Comparison of ENCODE assay signal across 17 cellular contexts in the genomic region with DNA sequence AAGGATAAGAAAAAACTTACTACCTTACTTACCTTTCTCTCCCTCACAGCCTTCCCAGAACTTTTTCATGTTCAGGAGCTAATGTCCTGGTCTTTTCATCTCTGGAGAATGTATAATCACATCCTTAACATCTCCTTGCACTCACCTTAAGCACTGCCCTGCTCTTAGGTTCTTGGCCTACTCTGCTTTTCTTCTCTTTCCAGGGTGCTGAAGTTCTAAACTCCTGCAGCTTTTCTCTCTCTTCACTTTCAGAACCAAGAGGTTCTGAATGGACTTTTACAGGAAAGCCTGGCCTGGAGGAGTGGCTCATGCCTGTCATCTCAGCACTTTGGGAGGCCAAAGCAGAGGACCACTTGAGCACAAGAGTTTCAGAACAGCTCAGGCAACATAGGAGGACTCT.
DNase-seq lines count a peak whose midpoint lies in the region; ATAC-seq and TF ChIP-seq lines count a peak whose summit lies in the region.
"Had no signal": no experiment of that assay in that cellular context is flagged by ENCODE, and none has a peak within 500 bp of the region (broad histone marks: within the 10 kb centered on the region; RNA-seq: fewer than 3 reads in every experiment).

No MANE protein-coding gene starts in this region.

- DNase-seq in left lung: no peak
- DNase-seq in NCI-H146 (lab: John Stamatoyannopoulos, UW): no peak
- no peak for DNase-seq in activated naive CD4-positive, alpha-beta T cell treated with anti-CD3 and anti-CD28 coated beads for 36 hours
- DNase-seq: C1 segment of cervical spinal cord; Calu3; CD4-positive, alpha-beta memory T cell; COR-L47; DMS53; DMS79 treated with DMSO at 0.1 percent for 48 hours; GF-D8; H9; HFFc6 had no signal

- no peaks in the 10 kb centered on the region for H3K4me1 Mint-ChIP-seq in activated naive CD4-positive, alpha-beta T cell treated with anti-CD3 and anti-CD28 coated beads for 36 hours (ENCODE audit: low read depth)
- H3K4me1 Mint-ChIP-seq: CD4-positive, alpha-beta memory T cell had no signal

- CTCF ChIA-PET in activated naive CD4-positive, alpha-beta T cell treated with anti-CD3 and anti-CD28 coated beads for 36 hours (lab: Charles Lee): no interaction called here

- no peaks in the 10 kb centered on the region for H3K4me1 ChIP-seq in left lung

- TF ChIP-seq CTCF in VCaP (conservative IDR thresholded peaks at IDR 0.05) (no peak), left lung (IDR thresholded peaks at IDR 0.05) (no peak)

- no peaks in the 10 kb centered on the region for H3K36me3 ChIP-seq in left lung

- no peak for TF ChIP-seq EP300 in Ishikawa (IDR thresholded peaks at IDR 0.05; ENCODE audit: borderline replicate concordance)

- no peak overlapping the region for H3K27ac Mint-ChIP-seq in activated naive CD4-positive, alpha-beta T cell treated with anti-CD3 and anti-CD28 coated beads for 36 hours
- H3K27ac Mint-ChIP-seq: CD4-positive, alpha-beta memory T cell; GM23338; HFFc6 had no signal

- no peaks in the 10 kb centered on the region for H3K9me3 ChIP-seq in left lung

- no peak for TF ChIP-seq RAD21 in Ishikawa (IDR thresholded peaks at IDR 0.05; ENCODE audit: low read depth)

- intact Hi-C loops in left lung (cut with DNase I): no loop called here
- intact Hi-C loops in activated naive CD4-positive, alpha-beta T cell treated with anti-CD3 and anti-CD28 coated beads for 36 hours (cut with micrococcal nuclease): no loop called here

- no peaks in the 10 kb centered on the region for H3K9me3 Mint-ChIP-seq in activated naive CD4-positive, alpha-beta T cell treated with anti-CD3 and anti-CD28 coated beads for 36 hours
- H3K9me3 Mint-ChIP-seq: CD4-positive, alpha-beta memory T cell; GM23338; H9 had no signal

- H3K4me3 ChIP-seq in left lung: no peak overlapping the region
- H3K4me3 ChIP-seq: GM23338 had no signal

- H3K27ac ChIP-seq in VCaP: peak overlapping the region; percentile 60
- no peak overlapping the region for H3K27ac ChIP-seq in left lung

- no peaks in the 10 kb centered on the region for H3K27me3 ChIP-seq in left lung

- H3K27me3 Mint-ChIP-seq in activated naive CD4-positive, alpha-beta T cell treated with anti-CD3 and anti-CD28 coated beads for 36 hours (ENCODE audit: low read depth): no peaks in the 10 kb centered on the region
- H3K27me3 Mint-ChIP-seq: CD4-positive, alpha-beta memory T cell had no signal

- peak; percentile 46 for ATAC-seq in left lung
- no peak for ATAC-seq in GM18498 (IDR thresholded peaks at IDR 0.05; ENCODE audit: unreplicated experiment)
- ATAC-seq: GM23338, HCT116 had no signal

- H3K4me3 Mint-ChIP-seq in activated naive CD4-positive, alpha-beta T cell treated with anti-CD3 and anti-CD28 coated beads for 36 hours: no peak overlapping the region
- H3K4me3 Mint-ChIP-seq: CD4-positive, alpha-beta memory T cell; GM23338; H9; HFFc6 had no signal

- H3K36me3 Mint-ChIP-seq in activated naive CD4-positive, alpha-beta T cell treated with anti-CD3 and anti-CD28 coated beads for 36 hours (ENCODE audit: low read depth): no peaks in the 10 kb centered on the region

TF ChIP-seq in Ishikawa, 13 proteins besides CTCF, POLR2A, EP300 and RAD21:
- TF ChIP-seq, protein P1, sequence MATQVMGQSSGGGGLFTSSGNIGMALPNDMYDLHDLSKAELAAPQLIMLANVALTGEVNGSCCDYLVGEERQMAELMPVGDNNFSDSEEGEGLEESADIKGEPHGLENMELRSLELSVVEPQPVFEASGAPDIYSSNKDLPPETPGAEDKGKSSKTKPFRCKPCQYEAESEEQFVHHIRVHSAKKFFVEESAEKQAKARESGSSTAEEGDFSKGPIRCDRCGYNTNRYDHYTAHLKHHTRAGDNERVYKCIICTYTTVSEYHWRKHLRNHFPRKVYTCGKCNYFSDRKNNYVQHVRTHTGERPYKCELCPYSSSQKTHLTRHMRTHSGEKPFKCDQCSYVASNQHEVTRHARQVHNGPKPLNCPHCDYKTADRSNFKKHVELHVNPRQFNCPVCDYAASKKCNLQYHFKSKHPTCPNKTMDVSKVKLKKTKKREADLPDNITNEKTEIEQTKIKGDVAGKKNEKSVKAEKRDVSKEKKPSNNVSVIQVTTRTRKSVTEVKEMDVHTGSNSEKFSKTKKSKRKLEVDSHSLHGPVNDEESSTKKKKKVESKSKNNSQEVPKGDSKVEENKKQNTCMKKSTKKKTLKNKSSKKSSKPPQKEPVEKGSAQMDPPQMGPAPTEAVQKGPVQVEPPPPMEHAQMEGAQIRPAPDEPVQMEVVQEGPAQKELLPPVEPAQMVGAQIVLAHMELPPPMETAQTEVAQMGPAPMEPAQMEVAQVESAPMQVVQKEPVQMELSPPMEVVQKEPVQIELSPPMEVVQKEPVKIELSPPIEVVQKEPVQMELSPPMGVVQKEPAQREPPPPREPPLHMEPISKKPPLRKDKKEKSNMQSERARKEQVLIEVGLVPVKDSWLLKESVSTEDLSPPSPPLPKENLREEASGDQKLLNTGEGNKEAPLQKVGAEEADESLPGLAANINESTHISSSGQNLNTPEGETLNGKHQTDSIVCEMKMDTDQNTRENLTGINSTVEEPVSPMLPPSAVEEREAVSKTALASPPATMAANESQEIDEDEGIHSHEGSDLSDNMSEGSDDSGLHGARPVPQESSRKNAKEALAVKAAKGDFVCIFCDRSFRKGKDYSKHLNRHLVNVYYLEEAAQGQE (IDR thresholded peaks at IDR 0.05; ENCODE audit: low read depth): peak; percentile 52; the same call in 1 of the 2 replicates
- no peak for TF ChIP-seq MAX (IDR thresholded peaks at IDR 0.05)
